In the genomic region with DNA sequence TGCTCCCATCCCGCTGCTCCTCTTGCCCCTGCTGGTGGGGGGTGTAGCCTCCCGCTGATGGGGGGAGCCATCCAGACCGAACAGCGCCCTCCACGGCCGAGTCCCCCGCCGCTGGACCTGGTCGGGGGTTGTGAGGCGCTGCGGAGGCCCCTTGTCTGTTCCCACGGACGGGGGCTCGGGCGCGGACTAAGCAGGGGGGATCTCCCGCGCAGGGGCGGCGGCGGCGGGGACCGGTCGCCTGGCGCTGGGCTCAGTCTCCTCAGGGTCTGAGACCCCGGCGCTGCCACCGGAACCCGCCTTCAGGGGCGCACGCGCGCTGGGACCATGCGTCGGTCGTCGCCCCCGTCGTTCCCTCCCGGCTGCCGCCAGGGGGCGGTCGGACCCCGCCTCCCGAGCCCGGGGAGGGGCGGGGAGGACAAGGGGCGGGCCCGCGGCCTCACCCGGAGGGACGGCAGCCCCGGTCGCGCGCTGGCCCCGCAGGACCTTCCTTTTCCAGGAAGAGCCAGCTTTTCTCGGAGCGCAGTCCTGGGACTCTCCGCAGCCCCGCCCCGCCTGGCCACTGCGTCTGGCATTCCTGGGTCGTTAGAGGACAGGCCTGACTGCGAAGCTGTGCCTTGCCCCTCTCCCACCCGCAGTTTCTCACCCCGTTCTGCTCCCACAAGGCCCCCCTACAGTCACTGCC, we compare ENCODE assay signal across 8 cellular contexts. TPM values are rescaled to one million over a fixed set of nuclear protein-coding genes. Genes with fewer than 3 reads are reported as not detected.
A peak's percentile ranks its signal among the peaks of the same experiment; 100 is the strongest.
DNase-seq lines count a peak whose midpoint lies in the region; ATAC-seq and TF ChIP-seq lines count a peak whose summit lies in the region.

No MANE protein-coding gene starts in this region.

- ATAC-seq in GM21825 (IDR thresholded peaks at IDR 0.05; ENCODE audit: unreplicated experiment) (peak; percentile 74), left cardiac atrium (peak; percentile 95)

- peak overlapping the region in 3 of 4 donors; percentile 22 to 85 (median 78) for H3K4me3 ChIP-seq in adrenal gland
- H3K4me3 ChIP-seq in prostate gland: peak overlapping the region; percentile 92 to 93

- DNase-seq in ELF-1 (ENCODE audit: low read depth, low spot score): peak; percentile 96
- DNase-seq in LHCN-M2 (ENCODE audit: low read depth): peak; percentile 79
- peak; percentile 78 for DNase-seq in SW480 (ENCODE audit: low spot score)
- DNase-seq in adrenal gland: peak; percentile 89 to 96 (median 93)
- peak; percentile 92 for DNase-seq in left cardiac atrium
- peak; percentile 72 for DNase-seq in prostate gland (ENCODE audit: low spot score)
- DNase-seq in ureter (ENCODE audit: low spot score): peak; percentile 86

- peaks cover 9 to 17% of the 10 kb centered on the region in 2 donors for H3K4me1 ChIP-seq in adrenal gland (replicated peaks in 1 of 2)
- peaks cover 7% of the 10 kb centered on the region for H3K4me1 ChIP-seq in prostate gland (replicated peaks)

- WGBS in adrenal gland, 4 donors: 0 to 1% (median 1%) methylated on average over 28 to 66 of the region's 67 CpGs; no CpG with 5 or more reads in 1 of the 4 donors
- 2% methylated on average over 55 of the region's 67 CpGs for WGBS in prostate gland

- TF ChIP-seq POLR2A in adrenal gland (IDR thresholded peaks at IDR 0.05) (peak in 1 of 2 donors; percentile 52), prostate gland (IDR thresholded peaks at IDR 0.05) (peak; percentile 19)

- no peaks in the 10 kb centered on the region for H3K36me3 ChIP-seq in adrenal gland (replicated peaks in 1 of 2)
- no peaks in the 10 kb centered on the region for H3K36me3 ChIP-seq in prostate gland

- H3K27me3 ChIP-seq in adrenal gland: no peaks in the 10 kb centered on the region
- no peaks in the 10 kb centered on the region for H3K27me3 ChIP-seq in prostate gland (replicated peaks; ENCODE audit: insufficient read depth)

- intact Hi-C loops in adrenal gland (cut with DNase I) (loop anchor here (5.0 to 10.0 kb wide), 3 partner anchors 66 to 116 kb away; no protein-coding TSS in a partner anchor), left cardiac atrium (cut with DNase I) (loop anchor here (2.0 to 10.0 kb wide), 3 partner anchors 46 to 108 kb away; no protein-coding TSS in a partner anchor), prostate gland (cut with DNase I) (loop anchor here (5.0 kb wide), 1 partner anchor 68 kb away; no protein-coding TSS in a partner anchor)

- peak overlapping the region in 4 of 5 donors; percentile 30 to 88 (median 66) for H3K27ac ChIP-seq in adrenal gland
- peak overlapping the region; percentile 74 to 76 for H3K27ac ChIP-seq in prostate gland

- H3K9me3 ChIP-seq in adrenal gland (replicated peaks in 1 of 3): no peaks in the 10 kb centered on the region
- no peaks in the 10 kb centered on the region for H3K9me3 ChIP-seq in prostate gland

- peak; percentile 33 to 97 (median 82) for TF ChIP-seq CTCF in adrenal gland (IDR thresholded peaks at IDR 0.05)
- TF ChIP-seq CTCF in prostate gland (IDR thresholded peaks at IDR 0.05): peak; percentile 86 to 98 (median 97)

RNA-seq across cellular contexts. Expression of a gene that starts 6.3 kb away (rescaled TPM):
- total RNA-seq in LHCN-M2 (2014; rRNA removed) (9.6 and 12.3 TPM in 2 replicates), adrenal gland (100 to 1,000 TPM in 1 of 8 donors, 10 to 100 TPM in 6, 1 to 10 TPM in 1; 8.8 to 106 (median 23.1) TPM), left cardiac atrium (10 to 100 TPM; 51.7 to 64.0 TPM), prostate gland (10 to 100 TPM; 13.5 to 33.3 TPM), ureter (13.7 TPM)
- 156 TPM for polyA plus RNA-seq in LHCN-M2 (2012)
- 100 to 1,000 TPM in 2 of 3 donors, 10 to 100 TPM in 1; 19.9 to 127 (median 118) TPM for polyA plus RNA-seq in adrenal gland

RNA-seq across cellular contexts. Expression of a gene that starts 12.8 kb away (rescaled TPM):
- total RNA-seq in LHCN-M2 (2014; rRNA removed) (0.06 and 0.11 TPM in 2 replicates), adrenal gland (under 1 TPM in 7 of 8 donors, not detected in 1; 0.14 to 0.65 (median 0.43) TPM), left cardiac atrium (1 to 10 TPM; 1.5 to 2.3 TPM), prostate gland (1 to 10 TPM in 1 of 2 donors, under 1 TPM in 1; 0.74 to 1.4 TPM), ureter (0.78 TPM)
- 0.39 TPM for polyA plus RNA-seq in LHCN-M2 (2012)
- 1 to 10 TPM in 1 of 3 donors, under 1 TPM in 2; 0.09 to 3.1 (median 0.47) TPM for polyA plus RNA-seq in adrenal gland

RNA-seq across cellular contexts. Expression of a gene that starts 22.4 kb away (rescaled TPM):
- total RNA-seq in LHCN-M2 (2014; rRNA removed) (not detected in 2 replicates), adrenal gland (under 1 TPM in 2 of 8 donors, not detected in 6; 0.14 to 0.31 TPM), left cardiac atrium (not detected), prostate gland (10 to 100 TPM; 54.6 to 59.6 TPM), ureter (94.3 TPM)
- not detected for polyA plus RNA-seq in LHCN-M2 (2012)
- polyA plus RNA-seq in adrenal gland: under 1 TPM in 2 of 3 donors, not detected in 1; 0.20 to 0.24 TPM

RNA-seq across cellular contexts. Expression of a gene that starts 35.3 kb away (rescaled TPM):
- total RNA-seq in LHCN-M2 (2014; rRNA removed) (18.0 and 18.7 TPM in 2 replicates), adrenal gland (10 to 100 TPM; 14.9 to 24.3 (median 18.7) TPM), left cardiac atrium (10 to 100 TPM; 11.8 to 18.2 TPM), prostate gland (10 to 100 TPM; 22.9 to 28.0 TPM), ureter (29.8 TPM)
- 16.9 TPM for polyA plus RNA-seq in LHCN-M2 (2012)
- 100 to 1,000 TPM in 1 of 3 donors, 10 to 100 TPM in 1, 1 to 10 TPM in 1; 9.0 to 107 (median 78.6) TPM for polyA plus RNA-seq in adrenal gland

RNA-seq across cellular contexts. Expression of a gene that starts 35.4 kb away (rescaled TPM):
- 20.6 and 28.1 TPM in 2 replicates for total RNA-seq in LHCN-M2 (2014; rRNA removed)
- 165 TPM for polyA plus RNA-seq in LHCN-M2 (2012)
- total RNA-seq in adrenal gland: 100 to 1,000 TPM in 1 of 8 donors, 10 to 100 TPM in 7; 51.3 to 138 (median 63.5) TPM
- polyA plus RNA-seq in adrenal gland: 100 to 1,000 TPM in 2 of 3 donors, 10 to 100 TPM in 1; 29.7 to 609 (median 462) TPM
- 10 to 100 TPM; 28.4 to 46.1 TPM for total RNA-seq in left cardiac atrium
- 10 to 100 TPM; 52.4 to 67.0 TPM for total RNA-seq in prostate gland
- 46.3 TPM for total RNA-seq in ureter

Comparison
In these comparisons a context has a peak if more than half of its experiments do, and no peak if none do; other contexts are left out.
1. Peak in every context shown above with its lines: DNase-seq, ATAC-seq, H3K4me3 ChIP-seq and H3K27ac ChIP-seq.
2. RNA of a gene that starts 22.4 kb away (total RNA-seq): 94.3 TPM in ureter (single experiment) and 54.6 to 59.6 TPM in prostate gland; 0.14 to 0.31 TPM in adrenal gland, not detected in left cardiac atrium and not detected in LHCN-M2; every median in the first group is over 10 times any median in the second.